In genomic region chr1:51616903-51617708, GRCh38 we compare ENCODE assay signal across 8 cellular contexts. TPM values are rescaled to one million over a fixed set of nuclear protein-coding genes. Genes with fewer than 3 reads are reported as not detected.
DNase-seq lines count a peak whose midpoint lies in the region; ATAC-seq and TF ChIP-seq lines count a peak whose summit lies in the region.

Gene OSBPL9 (plus strand): TSS chr1:51617092. CDS start chr1:51617111, 19 bp downstream.

- H3K9ac ChIP-seq in SU-DHL-6 (ENCODE audit: low read length) (peak within 1 kb of the TSS; percentile 54), parathyroid adenoma (peak within 1 kb of the TSS; percentile 28)

- peaks cover 4% of the 10 kb centered on the region for H3K36me3 Mint-ChIP-seq in activated naive CD8-positive, alpha-beta T cell treated with anti-CD3 and anti-CD28 coated beads, Interleukin-2, amount 10 ng/mL, durations not matched to agents 7 days and 5 days

- peak within 1 kb of the TSS; percentile 82 for H3K4me2 ChIP-seq in SU-DHL-6 (ENCODE audit: low read depth, low read length, poor library complexity, severe bottlenecking)
- peak within 1 kb of the TSS; percentile 95 for H3K4me2 ChIP-seq in parathyroid adenoma (ENCODE audit: low read length)

- no peaks in the 10 kb centered on the region for H3K9me2 ChIP-seq in SU-DHL-6 (replicated peaks; ENCODE audit: insufficient read depth, low read length)

- POLR2A ChIA-PET in activated naive CD8-positive, alpha-beta T cell treated with anti-CD3 and anti-CD28 coated beads, Interleukin-2, amount 10 ng/mL, durations not matched to agents 7 days and 5 days (lab: Charles Lee) = interaction anchor here (1.3 kb wide), 1 partner anchor 261 kb away, joined by 3 read pairs; the partner anchor contains the start of gene NRDC

- H3K36me3 ChIP-seq in SU-DHL-6 (ENCODE audit: low read length) (no peaks in the 10 kb centered on the region), parathyroid adenoma (ENCODE audit: control insufficient read depth, insufficient read depth, low read length) (no peaks in the 10 kb centered on the region), tibial artery (no peaks in the 10 kb centered on the region)

- intact Hi-C loops in Right ventricle myocardium inferior (cut with DNase I) (loop anchor here (2.0 to 5.0 kb wide), 2 partner anchors 45 to 152 kb away; no protein-coding TSS in a partner anchor), tibial artery (cut with DNase I; ENCODE audit: low total_unique reads) (no loop called here)

- H3K4me3 Mint-ChIP-seq in activated naive CD8-positive, alpha-beta T cell treated with anti-CD3 and anti-CD28 coated beads, Interleukin-2, amount 10 ng/mL, durations not matched to agents 7 days and 5 days = peak within 1 kb of the TSS; percentile 99

- peak within 1 kb of the TSS; percentile 98 for H3K27ac Mint-ChIP-seq in activated naive CD8-positive, alpha-beta T cell treated with anti-CD3 and anti-CD28 coated beads, Interleukin-2, amount 10 ng/mL, durations not matched to agents 7 days and 5 days

- no peaks in the 10 kb centered on the region for H3F3A ChIP-seq in SU-DHL-6 (ENCODE audit: insufficient read depth)

- no peak for TF ChIP-seq CTCF in GM10266 (IDR thresholded peaks at IDR 0.05; ENCODE audit: control insufficient read depth, insufficient read depth, low read depth, missing control alignments)
- no peak for TF ChIP-seq CTCF in SU-DHL-6 (IDR thresholded peaks at IDR 0.05; ENCODE audit: insufficient read depth, low read length, poor library complexity, severe bottlenecking)
- TF ChIP-seq CTCF in parathyroid adenoma (IDR thresholded peaks at IDR 0.05) = no peak
- TF ChIP-seq CTCF in tibial artery (IDR thresholded peaks at IDR 0.05) = no peak

- H2AFZ ChIP-seq in SU-DHL-6 (ENCODE audit: low read depth, low read length, severe bottlenecking) = peak within 1 kb of the TSS; percentile 100
- H2AFZ ChIP-seq in parathyroid adenoma = peak within 1 kb of the TSS; percentile 93

- H3K4me3 ChIP-seq in SU-DHL-6 (ENCODE audit: insufficient read depth, low read length, poor library complexity, severe bottlenecking) = peak within 1 kb of the TSS; percentile 86
- peak within 1 kb of the TSS; percentile 98 for H3K4me3 ChIP-seq in parathyroid adenoma (ENCODE audit: low read depth, low read length)
- peak within 1 kb of the TSS; percentile 76 to 81 for H3K4me3 ChIP-seq in tibial artery

- ATAC-seq in HG02678 (IDR thresholded peaks at IDR 0.05; ENCODE audit: unreplicated experiment) = peak; percentile 91
- ATAC-seq in activated naive CD8-positive, alpha-beta T cell treated with anti-CD3 and anti-CD28 coated beads, Interleukin-2, amount 10 ng/mL, durations not matched to agents 7 days and 5 days (ENCODE audit: low read depth) = peak; percentile 92
- peak; percentile 91 for ATAC-seq in Right ventricle myocardium inferior

- peak; percentile 91 for DNase-seq in GM10266 (ENCODE audit: extremely low spot score)
- peak; percentile 92 to 96 (median 92) for DNase-seq in NCI-H1417 (lab: John Stamatoyannopoulos, UW)
- peak; percentile 80 for DNase-seq in activated naive CD8-positive, alpha-beta T cell treated with anti-CD3 and anti-CD28 coated beads, Interleukin-2, amount 10 ng/mL, durations not matched to agents 7 days and 5 days
- DNase-seq in Right ventricle myocardium inferior (ENCODE audit: missing footprints) = peak; percentile 95
- DNase-seq in tibial artery = peak; percentile 92 to 94

- no peak within 1 kb of the TSS for H3K27ac ChIP-seq in SU-DHL-6 (ENCODE audit: low read depth, low read length)
- peak within 1 kb of the TSS; percentile 86 for H3K27ac ChIP-seq in parathyroid adenoma
- H3K27ac ChIP-seq in tibial artery = peak within 1 kb of the TSS; percentile 94

- H3K9me3 ChIP-seq in SU-DHL-6 (ENCODE audit: insufficient read depth, low read length) (no peaks in the 10 kb centered on the region), parathyroid adenoma (ENCODE audit: control insufficient read depth, low read length) (no peaks in the 10 kb centered on the region), tibial artery (no peaks in the 10 kb centered on the region)

- H3K4me1 Mint-ChIP-seq in activated naive CD8-positive, alpha-beta T cell treated with anti-CD3 and anti-CD28 coated beads, Interleukin-2, amount 10 ng/mL, durations not matched to agents 7 days and 5 days = peaks cover 19% of the 10 kb centered on the region

- H3K27me3 Mint-ChIP-seq in activated naive CD8-positive, alpha-beta T cell treated with anti-CD3 and anti-CD28 coated beads, Interleukin-2, amount 10 ng/mL, durations not matched to agents 7 days and 5 days = peaks cover 2% of the 10 kb centered on the region

- H3K4me1 ChIP-seq in parathyroid adenoma (no peaks in the 10 kb centered on the region), tibial artery (peaks cover 0 to 39% (median 24%) of the 10 kb centered on the region in 4 donors)

- no peaks in the 10 kb centered on the region for H3K9me3 Mint-ChIP-seq in activated naive CD8-positive, alpha-beta T cell treated with anti-CD3 and anti-CD28 coated beads, Interleukin-2, amount 10 ng/mL, durations not matched to agents 7 days and 5 days

- H3K27me3 ChIP-seq in SU-DHL-6 (ENCODE audit: low read length) = no peaks in the 10 kb centered on the region
- no peaks in the 10 kb centered on the region for H3K27me3 ChIP-seq in parathyroid adenoma (ENCODE audit: control insufficient read depth, insufficient read depth, low read length)
- H3K27me3 ChIP-seq in tibial artery = no peaks in the 10 kb centered on the region

- no peaks in the 10 kb centered on the region for H4K20me1 ChIP-seq in SU-DHL-6 (ENCODE audit: low read depth, low read length)

- H3K79me2 ChIP-seq in SU-DHL-6 (ENCODE audit: insufficient read depth, low read length) (no peaks in the 10 kb centered on the region), parathyroid adenoma (no peaks in the 10 kb centered on the region)

RNA-seq across cellular contexts. Expression of gene OSBPL9, which starts in this region (rescaled TPM):
- 10 to 100 TPM; 50.8 to 51.1 TPM for total RNA-seq in activated naive CD8-positive, alpha-beta T cell treated with anti-CD3 and anti-CD28 coated beads, Interleukin-2, amount 10 ng/mL, durations not matched to agents 7 days and 5 days
- 45.1 TPM for total RNA-seq in Right ventricle myocardium inferior
